ENCODE assay signal across 19 cellular contexts in genomic region chr4:76758996-76759395, GRCh38.
DNase-seq lines count a peak whose midpoint lies in the region; ATAC-seq and TF ChIP-seq lines count a peak whose summit lies in the region.
"Had no signal": no experiment of that assay in that cellular context is flagged by ENCODE, and none has a peak within 500 bp of the region (broad histone marks: within the 10 kb centered on the region; RNA-seq: fewer than 3 reads in every experiment).

No MANE protein-coding gene starts in this region.

- H3K4me2 ChIP-seq in SK-N-SH (no peak overlapping the region), Loucy (ENCODE audit: low read depth, low read length, poor library complexity, severe bottlenecking) (no peak overlapping the region)
- H3K4me2 ChIP-seq: BLaER1 treated with 17β-estradiol and CSF1 and Interleukin-3, amounts not matched to agents 10 nM and 100 nM had no signal

- H3K36me3 ChIP-seq in SK-N-SH (replicated peaks in 1 of 2; ENCODE audit: control insufficient read depth in 1 of 2, insufficient read depth in 2 of 2, low read length in 1 of 2) (peaks cover 43 to 75% of the 10 kb centered on the region in 2 experiments), Loucy (ENCODE audit: insufficient read depth, low read length) (no peaks in the 10 kb centered on the region)
- H3K36me3 ChIP-seq in CD4-positive, alpha-beta memory T cell (ENCODE audit: insufficient read depth, low read length) = no peaks in the 10 kb centered on the region
- H3K36me3 ChIP-seq: prostate gland had no signal

- TF ChIP-seq EP300 in SK-N-SH (IDR thresholded peaks at IDR 0.05; ENCODE audit: borderline replicate concordance in 1 of 2, low read depth in 1 of 2, low read length in 1 of 2) = no peak

- H3K4me3 ChIP-seq in SK-N-SH (ENCODE audit: low read depth in 2 of 2, low read length in 1 of 2) (no peak overlapping the region), Loucy (ENCODE audit: low read length, poor library complexity, severe bottlenecking) (no peak overlapping the region)
- H3K4me3 ChIP-seq in CD4-positive, alpha-beta memory T cell (ENCODE audit: low read length in 2 of 2) = no peak overlapping the region
- H3K4me3 ChIP-seq: BLaER1 treated with 17β-estradiol and CSF1 and Interleukin-3, amounts not matched to agents 10 nM and 100 nM; prostate gland; tibial artery had no signal

- CTCF ChIA-PET in SK-N-SH (lab: Yijun Ruan, JAX) = interaction anchor here (1.0 to 2.1 kb wide), 4 partner anchors 11 to 255 kb away, joined by 3 to 6 read pairs (median 3); no protein-coding TSS in a partner anchor
- CTCF ChIA-PET in CD4-positive, alpha-beta memory T cell (lab: Charles Lee; ENCODE audit: partially characterized antibody) = interaction anchor here (1.0 to 1.5 kb wide), 3 partner anchors 10 to 579 kb away, joined by 3 to 6 read pairs (median 3); no protein-coding TSS in a partner anchor

- DNase-seq in SK-N-SH (no peak), HFFc6 (no peak), renal cortical epithelial cell (ENCODE audit: low read depth) (peak; percentile 66), middle frontal gyrus (ENCODE audit: extremely low spot score, low spot score) (no peak)
- no peak for DNase-seq in CD4-positive, alpha-beta memory T cell
- DNase-seq: activated gamma-delta T cell, aorta, GF-D8, NCI-H1436 treated with DMSO at 0.1 percent for 48 hours, nephron progenitor cell, WERI-Rb-1 had no signal

- ATAC-seq in SK-N-SH treated with all-trans-retinoic acid at 6 μM for 48 hours (no peak), GM21381 (IDR thresholded peaks at IDR 0.05; ENCODE audit: unreplicated experiment) (no peak)
- ATAC-seq: stimulated activated memory B cell treated with anti-CD40 and anti-IgM and Interleukin-4, amounts not matched to agents 10 μg/mL and 1 μg/mL and 100 μg/mL, for 72 hours had no signal

- H3K9me3 ChIP-seq in SK-N-SH = no peaks in the 10 kb centered on the region
- no peaks in the 10 kb centered on the region for H3K9me3 ChIP-seq in Loucy (ENCODE audit: insufficient read depth, low read depth, low read length)
- H3K9me3 ChIP-seq in CD4-positive, alpha-beta memory T cell (ENCODE audit: control insufficient read depth in 1 of 2, low read length in 2 of 2) = no peaks in the 10 kb centered on the region
- H3K9me3 ChIP-seq: BLaER1 treated with 17β-estradiol and CSF1 and Interleukin-3, amounts not matched to agents 10 nM and 100 nM; prostate gland; tibial artery had no signal

- H4K20me1 ChIP-seq in SK-N-SH (ENCODE audit: insufficient read depth) (no peaks in the 10 kb centered on the region), Loucy (ENCODE audit: insufficient read depth, low read length, poor library complexity, severe bottlenecking) (no peaks in the 10 kb centered on the region)
- H4K20me1 ChIP-seq: BLaER1 treated with 17β-estradiol and CSF1 and Interleukin-3, amounts not matched to agents 10 nM and 100 nM had no signal

- H3K9me2 ChIP-seq in SK-N-SH (no peaks in the 10 kb centered on the region), Loucy (replicated peaks; ENCODE audit: low read depth, low read length) (no peaks in the 10 kb centered on the region)

- peak overlapping the region; percentile 8; the same call in 1 of the 2 replicates for H3K9ac ChIP-seq in SK-N-SH
- H3K9ac ChIP-seq in Loucy (ENCODE audit: low read depth, low read length, poor library complexity, severe bottlenecking) = no peak overlapping the region
- H3K9ac ChIP-seq: BLaER1 treated with 17β-estradiol and CSF1 and Interleukin-3, amounts not matched to agents 10 nM and 100 nM had no signal

- H3K27me3 ChIP-seq in SK-N-SH (ENCODE audit: insufficient read depth) (no peaks in the 10 kb centered on the region), Loucy (ENCODE audit: insufficient read depth, low read length, poor library complexity, severe bottlenecking) (no peaks in the 10 kb centered on the region)
- H3K27me3 ChIP-seq in CD4-positive, alpha-beta memory T cell (ENCODE audit: insufficient read depth, low read length) = peaks cover 6% of the 10 kb centered on the region
- H3K27me3 ChIP-seq: BLaER1 treated with 17β-estradiol and CSF1 and Interleukin-3, amounts not matched to agents 10 nM and 100 nM; tibial artery had no signal

- peaks cover 70% of the 10 kb centered on the region for H3K36me3 Mint-ChIP-seq in HFFc6 (ENCODE audit: low read depth)
- H3K36me3 Mint-ChIP-seq in CD4-positive, alpha-beta memory T cell = no peaks in the 10 kb centered on the region
- H3K36me3 Mint-ChIP-seq: stimulated activated memory B cell treated with anti-CD40 and anti-IgM and Interleukin-4, amounts not matched to agents 10 μg/mL and 1 μg/mL and 100 μg/mL, for 72 hours had no signal

- intact Hi-C loops in CD4-positive, alpha-beta memory T cell (cut with micrococcal nuclease) = no loop called here

- POLR2A ChIA-PET in SK-N-SH (lab: Yijun Ruan, JAX) = no interaction called here
- POLR2A ChIA-PET in CD4-positive, alpha-beta memory T cell (lab: Charles Lee; ENCODE audit: partially characterized antibody) = no interaction called here

- H3K27ac ChIP-seq in SK-N-SH (ENCODE audit: low read depth in 2 of 2, low read length in 1 of 2) = peak overlapping the region; percentile 34 to 47; a peak in 3 of 4 replicates
- no peak overlapping the region for H3K27ac ChIP-seq in CD4-positive, alpha-beta memory T cell (ENCODE audit: low read depth, low read length)
- H3K27ac ChIP-seq: 22Rv1; BLaER1 treated with 17β-estradiol and CSF1 and Interleukin-3, amounts not matched to agents 10 nM and 100 nM; tibial artery; WERI-Rb-1 had no signal

- H3K79me2 ChIP-seq in SK-N-SH (ENCODE audit: insufficient read depth) (peaks cover 28% of the 10 kb centered on the region; the same call in 1 of the 2 replicates), Loucy (ENCODE audit: insufficient read depth, low read length) (no peaks in the 10 kb centered on the region)

- H3K9me3 Mint-ChIP-seq in HFFc6 = no peaks in the 10 kb centered on the region
- H3K9me3 Mint-ChIP-seq in CD4-positive, alpha-beta memory T cell = no peaks in the 10 kb centered on the region
- H3K9me3 Mint-ChIP-seq: nephron progenitor cell; stimulated activated memory B cell treated with anti-CD40 and anti-IgM and Interleukin-4, amounts not matched to agents 10 μg/mL and 1 μg/mL and 100 μg/mL, for 72 hours had no signal

- no peak overlapping the region for H3K4me3 Mint-ChIP-seq in HFFc6
- H3K4me3 Mint-ChIP-seq in CD4-positive, alpha-beta memory T cell = no peak overlapping the region
- H3K4me3 Mint-ChIP-seq: nephron progenitor cell; stimulated activated memory B cell treated with anti-CD40 and anti-IgM and Interleukin-4, amounts not matched to agents 10 μg/mL and 1 μg/mL and 100 μg/mL, for 72 hours had no signal

- H3K4me1 ChIP-seq in SK-N-SH (ENCODE audit: control insufficient read depth in 1 of 2, insufficient read depth in 2 of 2, low read depth in 1 of 2, low read length in 1 of 2) = peaks cover 5 to 23% of the 10 kb centered on the region in 2 experiments
- H3K4me1 ChIP-seq in Loucy (ENCODE audit: insufficient read depth, low read length, poor library complexity, severe bottlenecking) = peaks cover 37% of the 10 kb centered on the region
- no peaks in the 10 kb centered on the region for H3K4me1 ChIP-seq in CD4-positive, alpha-beta memory T cell (ENCODE audit: insufficient read depth, low read length)
- H3K4me1 ChIP-seq: prostate gland had no signal

- H3K27ac Mint-ChIP-seq in HFFc6 = peak overlapping the region; percentile 82; the same call in 1 of the 2 replicates
- H3K27ac Mint-ChIP-seq in CD4-positive, alpha-beta memory T cell = no peak overlapping the region
- H3K27ac Mint-ChIP-seq: stimulated activated memory B cell treated with anti-CD40 and anti-IgM and Interleukin-4, amounts not matched to agents 10 μg/mL and 1 μg/mL and 100 μg/mL, for 72 hours had no signal

- no peak for TF ChIP-seq RAD21 in SK-N-SH (IDR thresholded peaks at IDR 0.05; ENCODE audit: low read length)

- H3F3A ChIP-seq in SK-N-SH (replicated peaks; ENCODE audit: insufficient read depth) (peaks cover 20% of the 10 kb centered on the region), Loucy (ENCODE audit: low read depth) (no peaks in the 10 kb centered on the region; the same call in 1 of the 2 replicates)

- H2AFZ ChIP-seq in SK-N-SH (ENCODE audit: low read depth) = no peak overlapping the region
- peak overlapping the region; percentile 62; the same call in 1 of the 2 replicates for H2AFZ ChIP-seq in Loucy (ENCODE audit: low read length)

- peaks cover 11% of the 10 kb centered on the region for H3K27me3 Mint-ChIP-seq in HFFc6 (ENCODE audit: insufficient read depth)
- peaks cover 6 to 7% of the 10 kb centered on the region in 2 donors for H3K27me3 Mint-ChIP-seq in CD4-positive, alpha-beta memory T cell

- H3K4me1 Mint-ChIP-seq in HFFc6 (ENCODE audit: low read depth) = peaks cover 77% of the 10 kb centered on the region
- no peaks in the 10 kb centered on the region for H3K4me1 Mint-ChIP-seq in CD4-positive, alpha-beta memory T cell
- H3K4me1 Mint-ChIP-seq: stimulated activated memory B cell treated with anti-CD40 and anti-IgM and Interleukin-4, amounts not matched to agents 10 μg/mL and 1 μg/mL and 100 μg/mL, for 72 hours had no signal

- WGBS in SK-N-SH (ENCODE audit: low lambda C conversion rate) = 87% methylated on average over 3 of the region's 3 CpGs

- TF ChIP-seq CTCF in SK-N-SH (IDR thresholded peaks at IDR 0.05) (no peak), HFFc6 (IDR thresholded peaks at IDR 0.05) (no peak), Loucy (conservative IDR thresholded peaks at IDR 0.05; ENCODE audit: low read length) (no peak)

TF ChIP-seq in SK-N-SH, 30 proteins besides CTCF, POLR2A, EP300 and RAD21 (continues in another document):
- no peak for TF ChIP-seq FOXJ3 (CRISPR knock-in tag; IDR thresholded peaks at IDR 0.05)
- TF ChIP-seq TEAD4 (IDR thresholded peaks at IDR 0.05; ENCODE audit: borderline replicate concordance, insufficient read depth) = no peak
- TF ChIP-seq EZH2phosphoT487 (IDR thresholded peaks at IDR 0.05; ENCODE audit: borderline replicate concordance, low read depth) = no peak
- no peak for TF ChIP-seq TAF1 (IDR thresholded peaks at IDR 0.05; ENCODE audit: borderline replicate concordance, low read depth, low read length)
- no peak for TF ChIP-seq GABPA (IDR thresholded peaks at IDR 0.05; ENCODE audit: low read depth)
- TF ChIP-seq MEF2A (IDR thresholded peaks at IDR 0.05; ENCODE audit: borderline replicate concordance, low read depth) = no peak
